Comparison of ENCODE assay signal across 9 cellular contexts in the genomic region with DNA sequence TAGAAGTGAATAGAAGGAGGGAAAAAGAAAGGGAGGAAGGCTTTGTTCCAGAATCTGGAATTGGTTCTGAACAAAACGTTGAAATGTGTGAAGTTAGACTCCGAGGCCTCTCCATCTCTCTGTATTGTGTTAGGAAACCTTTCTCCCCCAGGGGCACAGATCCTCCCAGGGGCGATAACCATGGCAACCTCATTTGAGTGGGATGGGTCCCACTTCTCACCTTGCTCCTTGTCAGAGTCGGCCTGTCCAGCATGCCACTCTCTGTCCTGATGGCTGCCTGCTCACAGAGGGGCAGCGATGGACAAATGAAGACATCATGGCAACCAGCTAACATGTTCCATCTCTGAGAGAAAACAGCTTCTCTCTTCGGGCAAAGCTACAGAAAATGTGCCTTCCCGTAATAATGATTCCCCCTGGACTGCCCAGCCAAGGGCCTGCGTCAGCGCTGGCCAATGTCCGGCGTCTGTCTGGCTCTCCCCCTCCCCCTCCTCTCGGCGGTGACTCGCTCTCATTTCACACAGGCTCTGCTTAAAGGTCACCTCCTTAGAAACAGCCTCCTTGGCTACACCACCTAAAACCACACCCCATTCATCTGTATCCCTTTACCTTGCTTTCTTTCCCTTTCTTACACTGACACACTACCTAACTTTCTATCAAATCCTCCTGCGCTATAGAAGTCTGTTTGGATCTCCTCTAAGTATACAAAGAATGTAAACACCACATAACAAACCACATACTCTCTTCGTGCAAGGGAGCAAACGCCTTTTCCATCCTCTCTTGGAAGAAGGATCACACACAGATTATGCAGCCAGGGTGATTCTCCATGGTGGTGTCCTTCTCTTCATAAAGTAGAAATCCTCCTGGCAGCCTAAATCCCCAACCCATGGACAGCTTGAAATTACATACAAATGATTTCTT. TPM values are rescaled to one million over a fixed set of nuclear protein-coding genes. Genes with fewer than 3 reads are reported as not detected.
DNase-seq lines count a peak whose midpoint lies in the region; ATAC-seq and TF ChIP-seq lines count a peak whose summit lies in the region.
"Had no signal": no experiment of that assay in that cellular context is flagged by ENCODE, and none has a peak within 500 bp of the region (broad histone marks: within the 10 kb centered on the region; RNA-seq: fewer than 3 reads in every experiment).

No MANE protein-coding gene starts in this region.

- H3K36me3 ChIP-seq in lower lobe of right lung (no peaks in the 10 kb centered on the region), thoracic aorta (no peaks in the 10 kb centered on the region)

- H3K9me3 ChIP-seq in lower lobe of right lung (no peaks in the 10 kb centered on the region), thoracic aorta (no peaks in the 10 kb centered on the region)

- H3K27me3 ChIP-seq in lower lobe of right lung (ENCODE audit: low read depth) (peaks cover 9% of the 10 kb centered on the region), thoracic aorta (replicated peaks; ENCODE audit: insufficient read depth) (no peaks in the 10 kb centered on the region)

- peak; percentile 54 to 69 for ATAC-seq in lower lobe of right lung
- peak; percentile 72 for ATAC-seq in thoracic aorta (ENCODE audit: insufficient number of reproducible peaks, low FRiP score, low read depth)
- ATAC-seq in HG03521 (IDR thresholded peaks at IDR 0.05; ENCODE audit: unreplicated experiment): no peak

- no peak overlapping the region for H3K4me3 ChIP-seq in cardiac fibroblast (replicated peaks in 1 of 2; ENCODE audit: low read depth in 2 of 2, low read length in 2 of 2)
- no peak overlapping the region for H3K4me3 ChIP-seq in lower lobe of right lung
- H3K4me3 ChIP-seq in thoracic aorta: peak overlapping the region; percentile 28

- no peak overlapping the region for H3K27ac ChIP-seq in lower lobe of right lung
- no peak overlapping the region for H3K27ac ChIP-seq in thoracic aorta

- H3K4me1 ChIP-seq in lower lobe of right lung (no peaks in the 10 kb centered on the region), thoracic aorta (ENCODE audit: control insufficient read depth in 1 of 2, low read depth in 2 of 2) (peaks cover 5 to 12% of the 10 kb centered on the region in 2 donors)

- peak; percentile 67 for DNase-seq in HT1080 (ENCODE audit: low read depth)
- peak; percentile 78 to 83 for DNase-seq in cardiac fibroblast (ENCODE audit: low read depth in 2 of 2)
- DNase-seq in lower lobe of right lung: no peak
- peak; percentile 71 for DNase-seq in thoracic aorta (ENCODE audit: low spot score)
- no peak for DNase-seq in middle frontal gyrus (ENCODE audit: extremely low spot score, low spot score)
- no peak for DNase-seq in GF-D8 (lab: John Stamatoyannopoulos, UW)
- DNase-seq in activated CD4-positive, CD25-positive, alpha-beta regulatory T cell (lab: John Stamatoyannopoulos, UW): no peak
- DNase-seq: NCI-H187 treated with DMSO at 0.1 percent for 48 hours had no signal

- no peak for TF ChIP-seq CTCF in cardiac fibroblast (IDR thresholded peaks at IDR 0.05; ENCODE audit: low read depth, low read length)
- TF ChIP-seq CTCF in lower lobe of right lung (IDR thresholded peaks at IDR 0.05): no peak
- no peak for TF ChIP-seq CTCF in thoracic aorta (IDR thresholded peaks at IDR 0.05)

- intact Hi-C loops in lower lobe of right lung (cut with DNase I): no loop called here

RNA-seq across cellular contexts. Expression of a gene that starts 32.1 kb away (rescaled TPM):
- total RNA-seq in HT1080 (2014; rRNA removed; shearing (Covaris generic)): 20.4 and 20.8 TPM in 2 replicates
- 20.2 and 22.4 TPM in 2 replicates for polyA plus RNA-seq in HT1080 (2015; cell fraction: cytosol; rRNA removed)
- 21.2 and 28.1 TPM in 2 replicates for polyA plus RNA-seq in HT1080 (2015; cell fraction: nucleus; rRNA removed)
- 14.6 TPM for total RNA-seq in lower lobe of right lung
- 10 to 100 TPM; 13.5 to 23.4 TPM for total RNA-seq in thoracic aorta

Comparison
In these comparisons a context has a peak if more than half of its experiments do, and no peak if none do; other contexts are left out.
1. DNase-seq: peak in HT1080 (single experiment), cardiac fibroblast (2 of 2) and thoracic aorta (single experiment); none in lower lobe of right lung (single experiment), middle frontal gyrus (single experiment), GF-D8 (single experiment) and activated CD4-positive, CD25-positive, alpha-beta regulatory T cell (0 of 4).